ENCODE assay signal across 1 cellular context in genomic region chr10:102763037-102763607, GRCh38.
TF ChIP-seq lines count a peak whose summit lies in the region.

No MANE protein-coding gene starts in this region.

TF ChIP-seq in IMR-90, 13 proteins besides CTCF, POLR2A, EP300 and RAD21 (continued from another document):
- TF ChIP-seq FOS (IDR thresholded peaks at IDR 0.05; ENCODE audit: low read depth, low read length) (no peak), NFE2L2 (IDR thresholded peaks at IDR 0.05; ENCODE audit: low read depth, low read length) (no peak), ELK1 (IDR thresholded peaks at IDR 0.05; ENCODE audit: borderline replicate concordance, low read depth, low read length) (no peak), MAFK (IDR thresholded peaks at IDR 0.05; ENCODE audit: low read depth, low read length) (no peak), MAZ (IDR thresholded peaks at IDR 0.05; ENCODE audit: borderline replicate concordance, low read depth, low read length) (no peak)
